16 cellular contexts compared by ENCODE assay signal in genomic region chr6:34556031-34556471, GRCh38. TPM values are rescaled to one million over a fixed set of nuclear protein-coding genes. Genes with fewer than 3 reads are reported as not detected.
DNase-seq lines count a peak whose midpoint lies in the region; ATAC-seq, FAIRE-seq and TF ChIP-seq lines count a peak whose summit lies in the region.
"Had no signal": no experiment of that assay in that cellular context is flagged by ENCODE, and none has a peak within 500 bp of the region (broad histone marks: within the 10 kb centered on the region; RNA-seq: fewer than 3 reads in every experiment).

TSS of gene SPDEF (minus strand) at chr6:34556329. CDS start at chr6:34544455, 11,874 bp downstream.

- no peak for TF ChIP-seq RAD21 in A549 (conservative IDR thresholded peaks at IDR 0.05 in 1 of 2, IDR thresholded peaks at IDR 0.05 in 1 of 2)
- TF ChIP-seq RAD21 in IMR-90 (IDR thresholded peaks at IDR 0.05; ENCODE audit: low read length) = no peak

- H3K36me3 ChIP-seq in IMR-90 (ENCODE audit: control insufficient read depth, insufficient read depth, low read length) (no peaks in the 10 kb centered on the region), mucosa of stomach (ENCODE audit: control insufficient read depth, insufficient read depth, low read length) (no peaks in the 10 kb centered on the region)
- H3K36me3 ChIP-seq: neutrophil had no signal

- no peak within 1 kb of the TSS for H2AK5ac ChIP-seq in IMR-90 (ENCODE audit: low read depth, low read length)

- no peak within 1 kb of the TSS for H2BK15ac ChIP-seq in IMR-90 (ENCODE audit: low read depth, low read length)

- H3K4me2 ChIP-seq in A549 (peak within 1 kb of the TSS; percentile 85), IMR-90 (ENCODE audit: low read depth, low read length) (no peak within 1 kb of the TSS)

- dilution Hi-C loops in IMR-90 (cut with HindIII; ENCODE audit: low sequenced_read_pairs, unreplicated experiment) = no loop called here

- no peaks in the 10 kb centered on the region for H3K36me3 Mint-ChIP-seq in activated CD4-positive, alpha-beta T cell treated with anti-CD3 and anti-CD28 coated beads, Interleukin-2, amount 10 ng/mL, durations not matched to agents 24 days and 14 days (ENCODE audit: low read depth)

- CTCF ChIA-PET in A549 (lab: Yijun Ruan, JAX) = interaction anchor here (0.5 to 1.7 kb wide), 5 partner anchors 16 to 67 kb away, joined by 3 to 4 read pairs (median 4); no protein-coding TSS in a partner anchor
- CTCF ChIA-PET in IMR-90 (lab: Yijun Ruan, JAX) = no interaction called here

- no TSS peak for BruUV-seq in IMR-90 (replicated peaks; lab: Mats Ljungman, UMichigan)

- no peak within 1 kb of the TSS; the same call in 1 of the 2 replicates for H3K14ac ChIP-seq in IMR-90 (replicated peaks; ENCODE audit: low read depth, low read length)

- H4K91ac ChIP-seq in IMR-90 (ENCODE audit: insufficient read depth, low read depth, low read length) = no peak within 1 kb of the TSS

- H3K4me3 ChIP-seq in A549 = peak within 1 kb of the TSS; percentile 24; the same call in 1 of the 3 replicates
- no peak within 1 kb of the TSS for H3K4me3 ChIP-seq in IMR-90 (ENCODE audit: insufficient read depth, low read depth, low read length)
- H3K4me3 ChIP-seq in choroid plexus epithelial cell (ENCODE audit: low read depth, low read length) = no peak within 1 kb of the TSS
- H3K4me3 ChIP-seq in mucosa of stomach (ENCODE audit: low read length) = peak within 1 kb of the TSS; percentile 44

- H2AK9ac ChIP-seq in IMR-90 (replicated peaks; ENCODE audit: low read depth, low read length, poor library complexity) = peak within 1 kb of the TSS; percentile 39

- H2BK5ac ChIP-seq in IMR-90 (ENCODE audit: low read depth, low read length, poor library complexity, severe bottlenecking) = no peak within 1 kb of the TSS

- no peak within 1 kb of the TSS for H3K18ac ChIP-seq in IMR-90 (ENCODE audit: low read depth, low read length)

- H2BK120ac ChIP-seq in IMR-90 (ENCODE audit: low read depth, low read length) = no peak within 1 kb of the TSS

- H3K4me3 Mint-ChIP-seq in activated CD4-positive, alpha-beta T cell treated with anti-CD3 and anti-CD28 coated beads, Interleukin-2, amount 10 ng/mL, durations not matched to agents 24 days and 14 days = no peak within 1 kb of the TSS
- H3K4me3 Mint-ChIP-seq: activated CD8-positive, alpha-beta T cell treated with anti-CD3 and anti-CD28 coated beads for 36 hours had no signal

- H4K8ac ChIP-seq in IMR-90 (ENCODE audit: low read depth in 2 of 2, low read length in 2 of 2) = no peak within 1 kb of the TSS

- H3K9me3 Mint-ChIP-seq in activated CD4-positive, alpha-beta T cell treated with anti-CD3 and anti-CD28 coated beads, Interleukin-2, amount 10 ng/mL, durations not matched to agents 24 days and 14 days = no peaks in the 10 kb centered on the region
- H3K9me3 Mint-ChIP-seq: activated CD8-positive, alpha-beta T cell treated with anti-CD3 and anti-CD28 coated beads for 36 hours had no signal

- H3K4me1 Mint-ChIP-seq in activated CD4-positive, alpha-beta T cell treated with anti-CD3 and anti-CD28 coated beads, Interleukin-2, amount 10 ng/mL, durations not matched to agents 24 days and 14 days = peaks cover 5% of the 10 kb centered on the region

- no peaks in the 10 kb centered on the region for H3K27me3 Mint-ChIP-seq in activated CD4-positive, alpha-beta T cell treated with anti-CD3 and anti-CD28 coated beads, Interleukin-2, amount 10 ng/mL, durations not matched to agents 24 days and 14 days
- H3K27me3 Mint-ChIP-seq: activated CD8-positive, alpha-beta T cell treated with anti-CD3 and anti-CD28 coated beads for 36 hours had no signal

- peak; percentile 55 to 74; a peak in 5 of 6 replicates for ATAC-seq in A549
- no peak for ATAC-seq in IMR-90 (ENCODE audit: low read depth)
- no peak for ATAC-seq in HG03354 (IDR thresholded peaks at IDR 0.05; ENCODE audit: poor library complexity, severe bottlenecking, unreplicated experiment)
- ATAC-seq: activated CD8-positive, alpha-beta T cell treated with anti-CD3 and anti-CD28 coated beads for 36 hours had no signal

- H3K9ac ChIP-seq in IMR-90 (ENCODE audit: low read depth, low read length) (no peak within 1 kb of the TSS), mucosa of stomach (ENCODE audit: low read length) (peak within 1 kb of the TSS; percentile 74)

- H3K4me1 ChIP-seq in A549 (peaks cover 52% of the 10 kb centered on the region), IMR-90 (ENCODE audit: control insufficient read depth, insufficient read depth, low read length) (peaks cover 6% of the 10 kb centered on the region), mucosa of stomach (ENCODE audit: control insufficient read depth, insufficient read depth, low read length) (peaks cover 54% of the 10 kb centered on the region)

- H3K27ac Mint-ChIP-seq in activated CD4-positive, alpha-beta T cell treated with anti-CD3 and anti-CD28 coated beads, Interleukin-2, amount 10 ng/mL, durations not matched to agents 24 days and 14 days = no peak within 1 kb of the TSS
- H3K27ac Mint-ChIP-seq: activated CD8-positive, alpha-beta T cell treated with anti-CD3 and anti-CD28 coated beads for 36 hours had no signal

- FAIRE-seq in A549 (lab: Jason Lieb, UNC) = no peak

- no peak within 1 kb of the TSS for H4K5ac ChIP-seq in IMR-90 (ENCODE audit: low read depth, low read length)

- H3K27ac ChIP-seq in A549 (peak within 1 kb of the TSS; percentile 76 to 93), IMR-90 (ENCODE audit: insufficient read depth, low read length) (no peak within 1 kb of the TSS)
- H3K27ac ChIP-seq: neutrophil had no signal

- TF ChIP-seq EP300 in A549 (IDR thresholded peaks at IDR 0.05) = no peak

- TF ChIP-seq POLR2A in A549 (IDR thresholded peaks at IDR 0.05; ENCODE audit: low read length) (no peak), IMR-90 (IDR thresholded peaks at IDR 0.05; ENCODE audit: low read depth, low read length) (no peak)

- no peak within 1 kb of the TSS for H3K23ac ChIP-seq in IMR-90 (ENCODE audit: low read depth, low read length)

- peaks cover 2% of the 10 kb centered on the region; the same call in 1 of the 2 replicates for H3K9me1 ChIP-seq in IMR-90 (ENCODE audit: insufficient read depth, low read length)

- POLR2A ChIA-PET in A549 (lab: Yijun Ruan, JAX) (no interaction called here), IMR-90 (lab: Charles Lee; ENCODE audit: unreplicated experiment) (no interaction called here)

- H3K27me3 ChIP-seq in IMR-90 (ENCODE audit: control insufficient read depth, insufficient read depth, low read length) (peaks cover 12% of the 10 kb centered on the region), mucosa of stomach (ENCODE audit: control insufficient read depth, insufficient read depth, low read length) (no peaks in the 10 kb centered on the region)

- 0% methylated on average over 3 of the region's 6 CpGs for WGBS in A549 (ENCODE audit: missing lambda C conversion rate)
- WGBS in IMR-90 (ENCODE audit: extremely low coverage in 2 of 2, insufficient read length in 1 of 2), 2 experiments = 100% methylated on average over 1 of the region's 6 CpGs; no CpG with 5 or more reads in 1 of the 2 experiments

- no peak within 1 kb of the TSS for H3K56ac ChIP-seq in IMR-90 (ENCODE audit: extremely low read depth, insufficient read depth, low read length)

- in situ Hi-C loops in IMR-90 (cut with MboI; ENCODE audit: low sequenced_read_pairs) = no loop called here

- H2AFZ ChIP-seq in IMR-90 (replicated peaks; ENCODE audit: low read length, poor library complexity) = peak within 1 kb of the TSS; percentile 23

- TF ChIP-seq CTCF in A549 (IDR thresholded peaks at IDR 0.05) (no peak), IMR-90 (conservative IDR thresholded peaks at IDR 0.05; ENCODE audit: low read depth, low read length) (no peak), choroid plexus epithelial cell (conservative IDR thresholded peaks at IDR 0.05; ENCODE audit: low read depth, low read length) (no peak)

- intact Hi-C loops in IMR-90 (cut with micrococcal nuclease) = no loop called here
- intact Hi-C loops in activated CD4-positive, alpha-beta T cell treated with anti-CD3 and anti-CD28 coated beads, Interleukin-2, amount 10 ng/mL, durations not matched to agents 24 days and 14 days (cut with micrococcal nuclease) = no loop called here

- DNase-seq in A549 (ENCODE audit: low read depth in 1 of 2, low spot score in 1 of 2) (peak in 1 of 2 experiments; percentile 45), IMR-90 (no peak), choroid plexus epithelial cell (ENCODE audit: low read depth) (peak; percentile 21), DMS79 (lab: John Stamatoyannopoulos, UW) (no peak), activated gamma-delta T cell (lab: John Stamatoyannopoulos, UW) (no peak)
- DNase-seq in activated CD4-positive, alpha-beta T cell treated with anti-CD3 and anti-CD28 coated beads, Interleukin-2, amount 10 ng/mL, durations not matched to agents 24 days and 14 days = no peak
- DNase-seq: activated CD8-positive, alpha-beta T cell treated with anti-CD3 and anti-CD28 coated beads for 36 hours; DND-41; NCI-H1105 treated with DMSO at 0.1 percent for 48 hours; NCI-H524; T-helper 9 cell had no signal

- H3K9me3 ChIP-seq in A549 = peaks cover 7% of the 10 kb centered on the region; the same call in 1 of the 3 replicates
- peaks cover 4% of the 10 kb centered on the region; the same call in 1 of the 2 replicates for H3K9me3 ChIP-seq in IMR-90 (ENCODE audit: control insufficient read depth, insufficient read depth, low read length)
- no peaks in the 10 kb centered on the region for H3K9me3 ChIP-seq in mucosa of stomach (ENCODE audit: control insufficient read depth, low read length)
- H3K9me3 ChIP-seq: neutrophil had no signal

- H2BK20ac ChIP-seq in IMR-90 (ENCODE audit: low read depth, low read length) = no peak within 1 kb of the TSS

- no peak within 1 kb of the TSS for H3K4ac ChIP-seq in IMR-90 (ENCODE audit: low read depth, low read length)

- H3K79me1 ChIP-seq in IMR-90 (ENCODE audit: low read depth in 1 of 2, low read length in 2 of 2) = no peaks in the 10 kb centered on the region

- no peaks in the 10 kb centered on the region for H4K20me1 ChIP-seq in IMR-90 (ENCODE audit: insufficient read depth, low read length)

TF ChIP-seq in A549, 52 proteins besides CTCF, POLR2A, EP300 and RAD21 (continues in another document):
- TF ChIP-seq GATA3 (IDR thresholded peaks at IDR 0.05; ENCODE audit: borderline replicate concordance) = 0 out of 2 replicates have a peak, but pooled peaks have one; percentile 12

TF ChIP-seq in IMR-90, 13 proteins besides CTCF, POLR2A, EP300 and RAD21 (continues in another document):
- TF ChIP-seq CHD1 (IDR thresholded peaks at IDR 0.05; ENCODE audit: low read depth, low read length) = no peak

RNA-seq across cellular contexts. Expression of gene SPDEF, which starts in this region (rescaled TPM):
- polyA plus RNA-seq in A549 (2011; rRNA removed) (5.4 and 6.2 TPM in 2 replicates), A549 (2017; fragmentation: RNase III; extraction: RNeasy Plus Mini Kit Qiagen cat#74134 plus additional on column Dnase treatment) (2.2 to 4.3 TPM (median 3.7 TPM) in 3 replicates), IMR-90 (2012; rRNA removed) (0.04 and 0.05 TPM in 2 replicates)
- polyA plus RNA-seq in A549 (2012; cell fraction: cytosol; rRNA removed) = 4.3 and 6.3 TPM in 2 replicates
- 4.7 and 7.5 TPM in 2 replicates for polyA plus RNA-seq in A549 (2012; cell fraction: nucleus; rRNA removed)
- 4.3 and 7.2 TPM in 2 replicates for polyA minus RNA-seq in A549 (2011; rRNA and poly(A)+ RNA removed)
- not detected in 2 replicates for total RNA-seq in IMR-90 (2012; rRNA removed)
- polyA plus RNA-seq in IMR-90 (2012; cell fraction: cytosol; rRNA removed) = 0.05 TPM in 2 replicates
- 0.18 and 0.37 TPM in 2 replicates for polyA plus RNA-seq in IMR-90 (2012; cell fraction: nucleus; rRNA removed; ENCODE audit: low replicate concordance)
- total RNA-seq in activated CD4-positive, alpha-beta T cell treated with anti-CD3 and anti-CD28 coated beads, Interleukin-2, amount 10 ng/mL, durations not matched to agents 24 days and 14 days = not detected in 2 replicates
- total RNA-seq: activated CD8-positive, alpha-beta T cell treated with anti-CD3 and anti-CD28 coated beads for 36 hours; glomerular endothelial cell; temporal lobe had no signal

Comparison
In these comparisons a context has a peak if more than half of its experiments do, and no peak if none do; other contexts are left out.
1. ATAC-seq: peak in A549 (2 of 2); none in IMR-90 (single experiment) and HG03354 (single experiment).
2. H3K4me3 ChIP-seq: peak in A549 (single experiment) and mucosa of stomach (single experiment); none in IMR-90 (single experiment) and choroid plexus epithelial cell (single experiment).